In the genomic region with DNA sequence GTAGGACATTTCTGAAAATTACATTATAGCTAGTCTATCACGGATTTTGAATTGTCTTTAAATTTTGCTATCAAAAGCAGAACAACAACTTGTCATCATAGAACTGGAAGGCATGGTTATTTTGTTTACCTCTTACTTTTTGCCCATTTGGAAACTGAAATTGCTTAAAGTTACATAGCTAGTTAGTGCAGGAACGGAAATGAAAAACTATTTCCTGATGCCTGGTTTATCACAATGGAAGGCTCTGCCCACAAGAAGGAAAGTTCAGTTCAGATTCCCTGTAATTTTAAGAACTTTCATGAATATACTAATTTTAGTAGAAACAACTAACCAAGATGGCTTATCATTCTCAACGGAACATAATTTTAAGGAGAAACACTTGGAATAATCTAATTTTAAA, we compare ENCODE assay signal across 2 cellular contexts.
TF ChIP-seq lines count a peak whose summit lies in the region.

No MANE protein-coding gene starts in this region.

TF ChIP-seq in liver, 16 proteins besides CTCF, POLR2A, EP300 and RAD21 (continued from another document):
- TF ChIP-seq, protein P1, sequence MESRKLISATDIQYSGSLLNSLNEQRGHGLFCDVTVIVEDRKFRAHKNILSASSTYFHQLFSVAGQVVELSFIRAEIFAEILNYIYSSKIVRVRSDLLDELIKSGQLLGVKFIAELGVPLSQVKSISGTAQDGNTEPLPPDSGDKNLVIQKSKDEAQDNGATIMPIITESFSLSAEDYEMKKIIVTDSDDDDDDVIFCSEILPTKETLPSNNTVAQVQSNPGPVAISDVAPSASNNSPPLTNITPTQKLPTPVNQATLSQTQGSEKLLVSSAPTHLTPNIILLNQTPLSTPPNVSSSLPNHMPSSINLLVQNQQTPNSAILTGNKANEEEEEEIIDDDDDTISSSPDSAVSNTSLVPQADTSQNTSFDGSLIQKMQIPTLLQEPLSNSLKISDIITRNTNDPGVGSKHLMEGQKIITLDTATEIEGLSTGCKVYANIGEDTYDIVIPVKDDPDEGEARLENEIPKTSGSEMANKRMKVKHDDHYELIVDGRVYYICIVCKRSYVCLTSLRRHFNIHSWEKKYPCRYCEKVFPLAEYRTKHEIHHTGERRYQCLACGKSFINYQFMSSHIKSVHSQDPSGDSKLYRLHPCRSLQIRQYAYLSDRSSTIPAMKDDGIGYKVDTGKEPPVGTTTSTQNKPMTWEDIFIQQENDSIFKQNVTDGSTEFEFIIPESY (IDR thresholded peaks at IDR 0.05), result no peak
- no peak for TF ChIP-seq HNF4A (conservative IDR thresholded peaks at IDR 0.05)
- no peak for TF ChIP-seq YY1 (IDR thresholded peaks at IDR 0.05)
- no peak for TF ChIP-seq GABPA (IDR thresholded peaks at IDR 0.05 in 1 of 2, conservative IDR thresholded peaks at IDR 0.05 in 1 of 2)
- TF ChIP-seq EGR1 (IDR thresholded peaks at IDR 0.05; ENCODE audit: low read depth in 2 of 2), result no peak
- TF ChIP-seq TAF1 (conservative IDR thresholded peaks at IDR 0.05), result no peak
- no peak for TF ChIP-seq RXRA (IDR thresholded peaks at IDR 0.05)
- TF ChIP-seq, protein P2, sequence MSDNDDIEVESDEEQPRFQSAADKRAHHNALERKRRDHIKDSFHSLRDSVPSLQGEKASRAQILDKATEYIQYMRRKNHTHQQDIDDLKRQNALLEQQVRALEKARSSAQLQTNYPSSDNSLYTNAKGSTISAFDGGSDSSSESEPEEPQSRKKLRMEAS (IDR thresholded peaks at IDR 0.05), result no peak
- TF ChIP-seq, protein P3, sequence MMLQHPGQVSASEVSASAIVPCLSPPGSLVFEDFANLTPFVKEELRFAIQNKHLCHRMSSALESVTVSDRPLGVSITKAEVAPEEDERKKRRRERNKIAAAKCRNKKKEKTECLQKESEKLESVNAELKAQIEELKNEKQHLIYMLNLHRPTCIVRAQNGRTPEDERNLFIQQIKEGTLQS (IDR thresholded peaks at IDR 0.05), result no peak
- no peak for TF ChIP-seq NR2F2 (IDR thresholded peaks at IDR 0.05)
- no peak for TF ChIP-seq JUND (IDR thresholded peaks at IDR 0.05)

TF ChIP-seq in HepG2, 621 proteins besides CTCF, POLR2A, EP300 and RAD21 (continued from another document):
- TF ChIP-seq, protein P4, sequence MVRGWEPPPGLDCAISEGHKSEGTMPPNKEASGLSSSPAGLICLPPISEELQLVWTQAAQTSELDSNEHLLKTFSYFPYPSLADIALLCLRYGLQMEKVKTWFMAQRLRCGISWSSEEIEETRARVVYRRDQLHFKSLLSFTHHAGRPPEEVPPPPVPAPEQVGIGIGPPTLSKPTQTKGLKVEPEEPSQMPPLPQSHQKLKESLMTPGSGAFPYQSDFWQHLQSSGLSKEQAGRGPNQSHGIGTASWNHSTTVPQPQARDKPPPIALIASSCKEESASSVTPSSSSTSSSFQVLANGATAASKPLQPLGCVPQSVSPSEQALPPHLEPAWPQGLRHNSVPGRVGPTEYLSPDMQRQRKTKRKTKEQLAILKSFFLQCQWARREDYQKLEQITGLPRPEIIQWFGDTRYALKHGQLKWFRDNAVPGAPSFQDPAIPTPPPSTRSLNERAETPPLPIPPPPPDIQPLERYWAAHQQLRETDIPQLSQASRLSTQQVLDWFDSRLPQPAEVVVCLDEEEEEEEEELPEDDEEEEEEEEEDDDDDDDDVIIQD (CRISPR knock-in tag; IDR thresholded peaks at IDR 0.05; ENCODE audit: low read depth), result no peak
- TF ChIP-seq, protein P5, sequence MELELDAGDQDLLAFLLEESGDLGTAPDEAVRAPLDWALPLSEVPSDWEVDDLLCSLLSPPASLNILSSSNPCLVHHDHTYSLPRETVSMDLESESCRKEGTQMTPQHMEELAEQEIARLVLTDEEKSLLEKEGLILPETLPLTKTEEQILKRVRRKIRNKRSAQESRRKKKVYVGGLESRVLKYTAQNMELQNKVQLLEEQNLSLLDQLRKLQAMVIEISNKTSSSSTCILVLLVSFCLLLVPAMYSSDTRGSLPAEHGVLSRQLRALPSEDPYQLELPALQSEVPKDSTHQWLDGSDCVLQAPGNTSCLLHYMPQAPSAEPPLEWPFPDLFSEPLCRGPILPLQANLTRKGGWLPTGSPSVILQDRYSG (CRISPR knock-in tag; IDR thresholded peaks at IDR 0.05), result no peak
- TF ChIP-seq KLF15 (CRISPR knock-in tag; IDR thresholded peaks at IDR 0.05; ENCODE audit: borderline replicate concordance), result no peak
- TF ChIP-seq, protein P6, sequence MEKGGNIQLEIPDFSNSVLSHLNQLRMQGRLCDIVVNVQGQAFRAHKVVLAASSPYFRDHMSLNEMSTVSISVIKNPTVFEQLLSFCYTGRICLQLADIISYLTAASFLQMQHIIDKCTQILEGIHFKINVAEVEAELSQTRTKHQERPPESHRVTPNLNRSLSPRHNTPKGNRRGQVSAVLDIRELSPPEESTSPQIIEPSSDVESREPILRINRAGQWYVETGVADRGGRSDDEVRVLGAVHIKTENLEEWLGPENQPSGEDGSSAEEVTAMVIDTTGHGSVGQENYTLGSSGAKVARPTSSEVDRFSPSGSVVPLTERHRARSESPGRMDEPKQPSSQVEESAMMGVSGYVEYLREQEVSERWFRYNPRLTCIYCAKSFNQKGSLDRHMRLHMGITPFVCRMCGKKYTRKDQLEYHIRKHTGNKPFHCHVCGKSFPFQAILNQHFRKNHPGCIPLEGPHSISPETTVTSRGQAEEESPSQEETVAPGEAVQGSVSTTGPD (CRISPR knock-in tag; IDR thresholded peaks at IDR 0.05), result no peak
- no peak for TF ChIP-seq RNF2 (conservative IDR thresholded peaks at IDR 0.05; ENCODE audit: low read depth)
- TF ChIP-seq ZNF629 (CRISPR knock-in tag; conservative IDR thresholded peaks at IDR 0.05), result no peak
- TF ChIP-seq, protein P7, sequence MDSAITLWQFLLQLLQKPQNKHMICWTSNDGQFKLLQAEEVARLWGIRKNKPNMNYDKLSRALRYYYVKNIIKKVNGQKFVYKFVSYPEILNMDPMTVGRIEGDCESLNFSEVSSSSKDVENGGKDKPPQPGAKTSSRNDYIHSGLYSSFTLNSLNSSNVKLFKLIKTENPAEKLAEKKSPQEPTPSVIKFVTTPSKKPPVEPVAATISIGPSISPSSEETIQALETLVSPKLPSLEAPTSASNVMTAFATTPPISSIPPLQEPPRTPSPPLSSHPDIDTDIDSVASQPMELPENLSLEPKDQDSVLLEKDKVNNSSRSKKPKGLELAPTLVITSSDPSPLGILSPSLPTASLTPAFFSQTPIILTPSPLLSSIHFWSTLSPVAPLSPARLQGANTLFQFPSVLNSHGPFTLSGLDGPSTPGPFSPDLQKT (CRISPR knock-in tag; IDR thresholded peaks at IDR 0.05; ENCODE audit: borderline replicate concordance), result no peak
- TF ChIP-seq, protein P8, sequence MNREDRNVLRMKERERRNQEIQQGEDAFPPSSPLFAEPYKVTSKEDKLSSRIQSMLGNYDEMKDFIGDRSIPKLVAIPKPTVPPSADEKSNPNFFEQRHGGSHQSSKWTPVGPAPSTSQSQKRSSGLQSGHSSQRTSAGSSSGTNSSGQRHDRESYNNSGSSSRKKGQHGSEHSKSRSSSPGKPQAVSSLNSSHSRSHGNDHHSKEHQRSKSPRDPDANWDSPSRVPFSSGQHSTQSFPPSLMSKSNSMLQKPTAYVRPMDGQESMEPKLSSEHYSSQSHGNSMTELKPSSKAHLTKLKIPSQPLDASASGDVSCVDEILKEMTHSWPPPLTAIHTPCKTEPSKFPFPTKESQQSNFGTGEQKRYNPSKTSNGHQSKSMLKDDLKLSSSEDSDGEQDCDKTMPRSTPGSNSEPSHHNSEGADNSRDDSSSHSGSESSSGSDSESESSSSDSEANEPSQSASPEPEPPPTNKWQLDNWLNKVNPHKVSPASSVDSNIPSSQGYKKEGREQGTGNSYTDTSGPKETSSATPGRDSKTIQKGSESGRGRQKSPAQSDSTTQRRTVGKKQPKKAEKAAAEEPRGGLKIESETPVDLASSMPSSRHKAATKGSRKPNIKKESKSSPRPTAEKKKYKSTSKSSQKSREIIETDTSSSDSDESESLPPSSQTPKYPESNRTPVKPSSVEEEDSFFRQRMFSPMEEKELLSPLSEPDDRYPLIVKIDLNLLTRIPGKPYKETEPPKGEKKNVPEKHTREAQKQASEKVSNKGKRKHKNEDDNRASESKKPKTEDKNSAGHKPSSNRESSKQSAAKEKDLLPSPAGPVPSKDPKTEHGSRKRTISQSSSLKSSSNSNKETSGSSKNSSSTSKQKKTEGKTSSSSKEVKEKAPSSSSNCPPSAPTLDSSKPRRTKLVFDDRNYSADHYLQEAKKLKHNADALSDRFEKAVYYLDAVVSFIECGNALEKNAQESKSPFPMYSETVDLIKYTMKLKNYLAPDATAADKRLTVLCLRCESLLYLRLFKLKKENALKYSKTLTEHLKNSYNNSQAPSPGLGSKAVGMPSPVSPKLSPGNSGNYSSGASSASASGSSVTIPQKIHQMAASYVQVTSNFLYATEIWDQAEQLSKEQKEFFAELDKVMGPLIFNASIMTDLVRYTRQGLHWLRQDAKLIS (CRISPR knock-in tag; IDR thresholded peaks at IDR 0.05), result no peak
- no peak for TF ChIP-seq FLYWCH1 (CRISPR knock-in tag; IDR thresholded peaks at IDR 0.05)
- no peak for TF ChIP-seq RORA (CRISPR knock-in tag; IDR thresholded peaks at IDR 0.05)
- TF ChIP-seq ZNF777 (CRISPR knock-in tag; IDR thresholded peaks at IDR 0.05), result no peak
- no peak for TF ChIP-seq ZSCAN20 (CRISPR knock-in tag; IDR thresholded peaks at IDR 0.05; ENCODE audit: borderline replicate concordance)
- no peak for TF ChIP-seq ZNF577 (CRISPR knock-in tag; IDR thresholded peaks at IDR 0.05; ENCODE audit: borderline replicate concordance, low read depth)
- TF ChIP-seq ZNF652 (CRISPR knock-in tag; IDR thresholded peaks at IDR 0.05; ENCODE audit: borderline replicate concordance, low read depth), result no peak
- no peak for TF ChIP-seq DNMT1 (CRISPR knock-in tag; IDR thresholded peaks at IDR 0.05)
- TF ChIP-seq SMAD1 (CRISPR knock-in tag; IDR thresholded peaks at IDR 0.05; ENCODE audit: borderline replicate concordance, low read depth), result no peak
- no peak for TF ChIP-seq PLRG1 (conservative IDR thresholded peaks at IDR 0.05)
